9 cellular contexts compared by ENCODE assay signal in genomic region chr19:6744381-6745288, GRCh38. TPM values are rescaled to one million over a fixed set of nuclear protein-coding genes. Genes with fewer than 3 reads are reported as not detected.
DNase-seq lines count a peak whose midpoint lies in the region; ATAC-seq and TF ChIP-seq lines count a peak whose summit lies in the region.
"Had no signal": no experiment of that assay in that cellular context is flagged by ENCODE, and none has a peak within 500 bp of the region (broad histone marks: within the 10 kb centered on the region; RNA-seq: fewer than 3 reads in every experiment).

No MANE protein-coding gene starts in this region.

- no peak for ATAC-seq in HG03159 (IDR thresholded peaks at IDR 0.05; ENCODE audit: unreplicated experiment)
- no peak for ATAC-seq in CD8-positive, alpha-beta T cell

- peaks cover 73% of the 10 kb centered on the region for H3K36me3 ChIP-seq in NT2/D1 (ENCODE audit: insufficient read depth, insufficient read length, low read length)
- H3K36me3 ChIP-seq in CD8-positive, alpha-beta T cell (ENCODE audit: insufficient read depth, low read length) = no peaks in the 10 kb centered on the region

- no peaks in the 10 kb centered on the region for H3K27me3 ChIP-seq in NT2/D1 (ENCODE audit: insufficient read depth, insufficient read length)
- no peaks in the 10 kb centered on the region for H3K27me3 ChIP-seq in CD8-positive, alpha-beta T cell (ENCODE audit: insufficient read depth, low read length)

- H3K27ac ChIP-seq in CD8-positive, alpha-beta T cell (ENCODE audit: low read depth, low read length) = no peak overlapping the region

- H3K27ac Mint-ChIP-seq in CD8-positive, alpha-beta T cell = no peak overlapping the region
- H3K27ac Mint-ChIP-seq: dendritic cell treated with granulocyte-macrophage colony-stimulating factor and Interleukin-4, amounts not matched to agents 40 ng/mL and 50 ng/mL, for 4 days had no signal

- H3K9me3 Mint-ChIP-seq in CD8-positive, alpha-beta T cell = no peaks in the 10 kb centered on the region
- H3K9me3 Mint-ChIP-seq: dendritic cell treated with granulocyte-macrophage colony-stimulating factor and Interleukin-4, amounts not matched to agents 40 ng/mL and 50 ng/mL, for 4 days had no signal

- H3K4me1 Mint-ChIP-seq in CD8-positive, alpha-beta T cell (ENCODE audit: low read depth) = peaks cover 8% of the 10 kb centered on the region

- intact Hi-C loops in CD8-positive, alpha-beta T cell (cut with DNase I, micrococcal nuclease) = no loop called here

- peak overlapping the region; percentile 16 for H3K4me3 ChIP-seq in NT2/D1 (ENCODE audit: insufficient read length, low read depth)
- H3K4me3 ChIP-seq in fibroblast of mammary gland (ENCODE audit: control insufficient read depth, low read depth, low read length) = peak overlapping the region; percentile 9
- no peak overlapping the region for H3K4me3 ChIP-seq in CD8-positive, alpha-beta T cell (ENCODE audit: low read depth, low read length)

- H3K4me3 Mint-ChIP-seq in CD8-positive, alpha-beta T cell = no peak overlapping the region
- H3K4me3 Mint-ChIP-seq: dendritic cell treated with granulocyte-macrophage colony-stimulating factor and Interleukin-4, amounts not matched to agents 40 ng/mL and 50 ng/mL, for 4 days had no signal

- H3K27me3 Mint-ChIP-seq in CD8-positive, alpha-beta T cell (ENCODE audit: low read depth) = no peaks in the 10 kb centered on the region

- TF ChIP-seq CTCF in fibroblast of mammary gland (conservative IDR thresholded peaks at IDR 0.05; ENCODE audit: control insufficient read depth, insufficient read depth, low read depth, low read length) (no peak), GM10266 (IDR thresholded peaks at IDR 0.05; ENCODE audit: control insufficient read depth, insufficient read depth, low read depth, missing control alignments) (no peak)
- no peak for TF ChIP-seq CTCF in CD8-positive, alpha-beta T cell (IDR thresholded peaks at IDR 0.05)

- H3K9ac ChIP-seq in NT2/D1 (ENCODE audit: insufficient read length, low read depth) = peak overlapping the region; percentile 76

- CTCF ChIA-PET in CD8-positive, alpha-beta T cell (lab: Charles Lee) = interaction anchor here (1.1 to 1.9 kb wide), 3 partner anchors 11 to 119 kb away, joined by 3 to 5 read pairs (median 3); no protein-coding TSS in a partner anchor

- DNase-seq in C1 segment of cervical spinal cord (lab: John Stamatoyannopoulos, UW) (peak in 12 of 14 donors; percentile 7 to 77 (median 44)), NT2/D1 (ENCODE audit: low read depth, low spot score) (no peak), fibroblast of mammary gland (ENCODE audit: low read depth) (peak; percentile 85), non-pigmented ciliary epithelial cell (ENCODE audit: low read depth) (peak; percentile 63), GM10266 (ENCODE audit: extremely low spot score) (no peak), NAMALWA (ENCODE audit: low spot score) (no peak)
- DNase-seq in CD8-positive, alpha-beta T cell = no peak

- POLR2A ChIA-PET in CD8-positive, alpha-beta T cell (lab: Charles Lee) = no interaction called here

- H3K4me1 ChIP-seq in NT2/D1 (ENCODE audit: insufficient read depth, insufficient read length) = peaks cover 19% of the 10 kb centered on the region
- H3K4me1 ChIP-seq in CD8-positive, alpha-beta T cell (ENCODE audit: insufficient read depth, low read length) = peaks cover 18% of the 10 kb centered on the region

- peaks cover 7% of the 10 kb centered on the region; the same call in 1 of the 2 replicates for H3K9me3 ChIP-seq in NT2/D1 (ENCODE audit: insufficient read depth, low read length)
- no peaks in the 10 kb centered on the region for H3K9me3 ChIP-seq in CD8-positive, alpha-beta T cell (ENCODE audit: low read length)

- peaks cover 40% of the 10 kb centered on the region for H3K36me3 Mint-ChIP-seq in CD8-positive, alpha-beta T cell

RNA-seq across cellular contexts. Expression of gene TRIP10, which starts 5.2 kb away (rescaled TPM):
- 1 to 10 TPM; 1.1 to 1.7 TPM for total RNA-seq in CD8-positive, alpha-beta T cell

RNA-seq across cellular contexts. Expression of gene GPR108, which starts 7.3 kb away (rescaled TPM):
- 10 to 100 TPM; 31.9 to 33.1 TPM for total RNA-seq in CD8-positive, alpha-beta T cell

RNA-seq across cellular contexts. Expression of gene SH2D3A, which starts 22.6 kb away (rescaled TPM):
- total RNA-seq in CD8-positive, alpha-beta T cell = 10 to 100 TPM; 33.5 to 38.8 TPM

RNA-seq across cellular contexts. Expression of gene C3, which starts 24.2 kb away (rescaled TPM):
- not detected for total RNA-seq in CD8-positive, alpha-beta T cell

RNA-seq across cellular contexts. Expression of gene VAV1, which starts 27.9 kb away (rescaled TPM):
- 10 to 100 TPM; 68.3 to 75.5 TPM for total RNA-seq in CD8-positive, alpha-beta T cell

Comparison
In these comparisons a context has a peak if more than half of its experiments do, and no peak if none do; other contexts are left out.
1. DNase-seq: peak in C1 segment of cervical spinal cord (12 of 14), fibroblast of mammary gland (single experiment) and non-pigmented ciliary epithelial cell (single experiment); none in NT2/D1 (single experiment), GM10266 (single experiment), CD8-positive, alpha-beta T cell (0 of 7) and NAMALWA (single experiment).